9 cellular contexts compared by ENCODE assay signal in genomic region chr6:35096129-35096852, GRCh38. TPM values are rescaled to one million over a fixed set of nuclear protein-coding genes. Genes with fewer than 3 reads are reported as not detected.
DNase-seq lines count a peak whose midpoint lies in the region; ATAC-seq, FAIRE-seq and TF ChIP-seq lines count a peak whose summit lies in the region.
"Had no signal": no experiment of that assay in that cellular context is flagged by ENCODE, and none has a peak within 500 bp of the region (broad histone marks: within the 10 kb centered on the region; RNA-seq: fewer than 3 reads in every experiment).

No MANE protein-coding gene starts in this region.

- H3K4me3 Mint-ChIP-seq in naive thymus-derived CD8-positive, alpha-beta T cell = no peak overlapping the region
- H3K4me3 Mint-ChIP-seq: natural killer cell had no signal

- no peaks in the 10 kb centered on the region for H3K36me3 Mint-ChIP-seq in naive thymus-derived CD8-positive, alpha-beta T cell
- H3K36me3 Mint-ChIP-seq: natural killer cell had no signal

- DNase-seq in AG08396 (ENCODE audit: low spot score) = peak; percentile 68
- DNase-seq in LNCaP clone FGC (ENCODE audit: low read depth) = peak; percentile 33
- DNase-seq in astrocyte of the cerebellum (ENCODE audit: low read depth) = peak; percentile 51
- DNase-seq in keratinocyte (ENCODE audit: low read depth, low spot score) = no peak
- DNase-seq in retina = no peak
- no peak for DNase-seq in effector CD4-positive, alpha-beta T cell
- DNase-seq in putamen (ENCODE audit: low spot score) = no peak
- DNase-seq in naive thymus-derived CD8-positive, alpha-beta T cell = no peak
- DNase-seq: natural killer cell had no signal

- no peaks in the 10 kb centered on the region for H3K9me3 ChIP-seq in keratinocyte (ENCODE audit: control insufficient read depth, low read depth, low read length)

- H3K27ac ChIP-seq in keratinocyte (ENCODE audit: control insufficient read depth, insufficient read depth, low read length) = no peak overlapping the region

- peak; percentile 17 for FAIRE-seq in keratinocyte (lab: Jason Lieb, UNC)

- H3K27me3 Mint-ChIP-seq in naive thymus-derived CD8-positive, alpha-beta T cell = no peaks in the 10 kb centered on the region

- in situ Hi-C loops in astrocyte of the cerebellum (cut with HindIII; ENCODE audit: low sequenced_read_pairs) = no loop called here

- H3K27ac Mint-ChIP-seq in naive thymus-derived CD8-positive, alpha-beta T cell = no peak overlapping the region
- H3K27ac Mint-ChIP-seq: natural killer cell had no signal

- POLR2A ChIA-PET in naive thymus-derived CD8-positive, alpha-beta T cell (lab: Charles Lee) = interaction anchor here (0.7 kb wide), 1 partner anchor 500 kb away, joined by 5 read pairs; no protein-coding TSS in a partner anchor

- H3K4me1 Mint-ChIP-seq in naive thymus-derived CD8-positive, alpha-beta T cell = no peaks in the 10 kb centered on the region
- H3K4me1 Mint-ChIP-seq: natural killer cell had no signal

- no peaks in the 10 kb centered on the region for H4K20me1 ChIP-seq in keratinocyte (ENCODE audit: control insufficient read depth, extremely low read depth, insufficient read depth, low read length)

- no peak overlapping the region for H3K9ac ChIP-seq in keratinocyte (ENCODE audit: control insufficient read depth, extremely low read depth, insufficient read depth, low read length)

- dilution Hi-C loops in keratinocyte (cut with MboI; ENCODE audit: extremely low pct_ligation_motif_present, low sequenced_read_pairs) = no loop called here

- H3K9me3 Mint-ChIP-seq in naive thymus-derived CD8-positive, alpha-beta T cell = no peaks in the 10 kb centered on the region
- H3K9me3 Mint-ChIP-seq: natural killer cell had no signal

- no peaks in the 10 kb centered on the region for H3K36me3 ChIP-seq in keratinocyte (ENCODE audit: control insufficient read depth in 2 of 2, extremely low read depth in 1 of 2, insufficient read depth in 2 of 2, low read length in 2 of 2)

- H3K4me1 ChIP-seq in keratinocyte (ENCODE audit: control insufficient read depth, extremely low read depth, insufficient read depth, low read length) = peaks cover 10% of the 10 kb centered on the region

- H3K9me1 ChIP-seq in keratinocyte (ENCODE audit: control insufficient read depth, extremely low read depth, insufficient read depth, low read length) = no peaks in the 10 kb centered on the region

- ATAC-seq in naive thymus-derived CD8-positive, alpha-beta T cell = no peak
- ATAC-seq: natural killer cell had no signal

- H3K4me2 ChIP-seq in keratinocyte (ENCODE audit: control insufficient read depth, extremely low read depth, insufficient read depth, low read depth, low read length) = no peak overlapping the region

- H2AFZ ChIP-seq in keratinocyte (ENCODE audit: control insufficient read depth, low read length) = no peak overlapping the region

- no peaks in the 10 kb centered on the region for H3K27me3 ChIP-seq in keratinocyte (ENCODE audit: control insufficient read depth, extremely low read depth, insufficient read depth, low read length)

- TF ChIP-seq CTCF in LNCaP clone FGC (IDR thresholded peaks at IDR 0.05; ENCODE audit: control insufficient read depth, extremely low read depth, insufficient read depth) (no peak), astrocyte of the cerebellum (IDR thresholded peaks at IDR 0.05; ENCODE audit: low read depth, low read length, missing control alignments) (no peak), keratinocyte (optimal IDR thresholded peaks at IDR 0.05 in 1 of 3, IDR thresholded peaks at IDR 0.05 in 1 of 3, conservative IDR thresholded peaks at IDR 0.05 in 1 of 3; ENCODE audit: extremely low read depth in 1 of 3, insufficient read depth in 2 of 3, low read length in 3 of 3) (no peak)

- H3K4me3 ChIP-seq in LNCaP clone FGC (ENCODE audit: low read depth, low read length) (no peak overlapping the region), astrocyte of the cerebellum (ENCODE audit: low read depth, low read length) (no peak overlapping the region), keratinocyte (ENCODE audit: control insufficient read depth in 2 of 3, extremely low read depth in 1 of 3, insufficient read depth in 2 of 3, low read depth in 1 of 3, low read length in 3 of 3) (no peak overlapping the region)

- H3K79me2 ChIP-seq in keratinocyte (ENCODE audit: control insufficient read depth, insufficient read depth, low read length) = no peaks in the 10 kb centered on the region

RNA-seq across cellular contexts. Expression of gene TCP11, which starts 44.8 kb away (rescaled TPM):
- not detected in 3 replicates for polyA plus RNA-seq in keratinocyte
- not detected for polyA plus RNA-seq in keratinocyte (2011; ENCODE audit: low read depth)
- polyA plus RNA-seq in keratinocyte (2011; cell fraction: cytosol; rRNA removed) = not detected in 2 replicates
- not detected in 2 replicates for polyA plus RNA-seq in keratinocyte (2011; cell fraction: nucleus; rRNA removed)
- polyA plus RNA-seq in keratinocyte (2012; ENCODE audit: low replicate concordance) = not detected in 2 replicates
- not detected in 3 replicates for polyA minus RNA-seq in keratinocyte
- polyA minus RNA-seq in keratinocyte (2011; cell fraction: cytosol; rRNA and poly(A)+ RNA removed) = not detected
- polyA minus RNA-seq in keratinocyte (2011; cell fraction: nucleus; rRNA and poly(A)+ RNA removed) = not detected in 2 replicates
- total RNA-seq in naive thymus-derived CD8-positive, alpha-beta T cell = not detected
- polyA plus RNA-seq in naive thymus-derived CD8-positive, alpha-beta T cell = not detected
- total RNA-seq: natural killer cell had no signal

Comparison
In these comparisons a context has a peak if more than half of its experiments do, and no peak if none do; other contexts are left out.
1. DNase-seq: peak in AG08396 (single experiment), LNCaP clone FGC (single experiment) and astrocyte of the cerebellum (single experiment); none in keratinocyte (single experiment), retina (single experiment), effector CD4-positive, alpha-beta T cell (single experiment), putamen (single experiment) and naive thymus-derived CD8-positive, alpha-beta T cell (0 of 10).